ENCODE assay signal across 34 cellular contexts in the genomic region with DNA sequence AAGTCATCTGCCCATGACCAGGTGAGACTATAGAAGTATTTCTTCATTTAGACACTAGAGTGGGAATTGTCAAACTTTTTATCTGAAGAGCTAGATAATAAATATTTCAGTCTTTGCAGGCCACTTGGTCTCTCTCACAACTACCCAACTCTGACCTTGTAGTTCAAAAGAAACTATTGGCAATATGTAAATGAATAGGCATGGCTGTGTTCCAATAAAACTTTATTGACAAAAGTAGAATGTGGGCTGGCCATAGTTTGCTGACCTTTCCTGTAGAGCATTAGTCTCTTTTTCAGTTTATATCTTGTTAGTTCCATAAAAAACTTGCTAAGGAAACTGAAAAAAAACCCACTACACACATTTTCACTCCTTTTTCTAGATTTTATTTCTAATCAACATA.
"Had no signal": no experiment of that assay in that cellular context is flagged by ENCODE, and none has a peak within 500 bp of the region (broad histone marks: within the 10 kb centered on the region; RNA-seq: fewer than 3 reads in every experiment).

No MANE protein-coding gene starts in this region.

- H3K36me3 ChIP-seq: MG63 had no signal

- H3K27me3 ChIP-seq: MG63 had no signal

- H3K4me3 ChIP-seq: MG63 had no signal

- H3K9me3 ChIP-seq: MG63 had no signal

- DNase-seq: Karpas-422, Kasumi-1, MG63, MM.1S, MV-4-11, NCI-H1048, NCI-H1092, NCI-H1092 treated with DMSO at 0.1 percent for 48 hours, NCI-H1105, NCI-H1105 treated with DMSO at 0.1 percent for 48 hours, NCI-H1417, NCI-H1417 treated with DMSO at 0.1 percent for 48 hours, NCI-H1436, NCI-H1436 treated with DMSO at 0.1 percent for 48 hours, NCI-H146, NCI-H1694, NCI-H1694 treated with DMSO at 0.1 percent for 48 hours, NCI-H187, NCI-H187 treated with DMSO at 0.1 percent for 48 hours, NCI-H1930, NCI-H2029, NCI-H2029 treated with DMSO at 0.1 percent for 48 hours, NCI-H2081, NCI-H2081 treated with DMSO at 0.1 percent for 48 hours, NCI-H2107, NCI-H2171, NCI-H2171 treated with DMSO at 0.1 percent for 48 hours, NCI-H2227 treated with DMSO at 0.1 percent for 48 hours, NCI-H226, NCI-H345, NCI-H446, NCI-H446 treated with DMSO at 0.1 percent for 48 hours, NCI-H510A, NCI-H510A treated with DMSO at 0.1 percent for 48 hours had no signal
